Comparison of ENCODE assay signal across 12 cellular contexts in genomic region chr9:110808599-110808980, GRCh38.
A peak's percentile ranks its signal among the peaks of the same experiment; 100 is the strongest.
DNase-seq lines count a peak whose midpoint lies in the region; ATAC-seq and TF ChIP-seq lines count a peak whose summit lies in the region.
"Had no signal": no experiment of that assay in that cellular context is flagged by ENCODE, and none has a peak within 500 bp of the region (broad histone marks: within the 10 kb centered on the region; RNA-seq: fewer than 3 reads in every experiment).

No MANE protein-coding gene starts in this region.

- WGBS in sigmoid colon, 2 donors = 67 to 87% methylated on average over 4 of the region's 4 CpGs
- 82% methylated on average over 4 of the region's 4 CpGs for WGBS in prostate gland

- H3K4me1 ChIP-seq in sigmoid colon (no peaks in the 10 kb centered on the region), prostate gland (replicated peaks) (no peaks in the 10 kb centered on the region)

- no peak for TF ChIP-seq EP300 in sigmoid colon (IDR thresholded peaks at IDR 0.05)

- no peaks in the 10 kb centered on the region for H3K27me3 ChIP-seq in brain microvascular endothelial cell (replicated peaks)
- H3K27me3 ChIP-seq in sigmoid colon = no peaks in the 10 kb centered on the region
- no peaks in the 10 kb centered on the region for H3K27me3 ChIP-seq in prostate gland (replicated peaks; ENCODE audit: insufficient read depth)

- intact Hi-C loops in sigmoid colon (cut with DNase I) (no loop called here), prostate gland (cut with DNase I) (no loop called here)

- TF ChIP-seq CTCF in GM12864 (IDR thresholded peaks at IDR 0.05; ENCODE audit: low read depth, low read length, missing control alignments) = no peak
- TF ChIP-seq CTCF in brain microvascular endothelial cell (IDR thresholded peaks at IDR 0.05; ENCODE audit: low read depth, low read length, missing control alignments) = no peak
- TF ChIP-seq CTCF in sigmoid colon (IDR thresholded peaks at IDR 0.05) = no peak
- TF ChIP-seq CTCF in prostate gland (IDR thresholded peaks at IDR 0.05) = no peak

- H3K27ac ChIP-seq in brain microvascular endothelial cell (no peak overlapping the region), sigmoid colon (no peak overlapping the region), prostate gland (no peak overlapping the region)

- ATAC-seq in GM19372 (IDR thresholded peaks at IDR 0.05; ENCODE audit: low read depth, unreplicated experiment) = peak; percentile 95
- ATAC-seq in HG02852 (IDR thresholded peaks at IDR 0.05; ENCODE audit: unreplicated experiment) = peak; percentile 93
- peak; percentile 94 for ATAC-seq in HG03571 (IDR thresholded peaks at IDR 0.05; ENCODE audit: unreplicated experiment)
- ATAC-seq: stimulated activated memory B cell treated with anti-CD40 and anti-IgM and Interleukin-4, amounts not matched to agents 10 μg/mL and 1 μg/mL and 100 μg/mL, for 72 hours; T-cell had no signal

- DNase-seq in GM12864 (ENCODE audit: low read depth) = peak; percentile 86
- no peak for DNase-seq in brain microvascular endothelial cell
- DNase-seq in sigmoid colon = no peak
- DNase-seq in mucosa of gallbladder (ENCODE audit: low spot score) = no peak
- DNase-seq in prostate gland (ENCODE audit: low spot score) = no peak
- DNase-seq: activated T-cell treated with anti-CD3 and anti-CD28 coated beads, Interleukin-2, amount 50 U/mL, for 1 hour; NCI-H226; T-cell had no signal

- no peaks in the 10 kb centered on the region for H3K36me3 ChIP-seq in brain microvascular endothelial cell (replicated peaks)
- H3K36me3 ChIP-seq in sigmoid colon = no peaks in the 10 kb centered on the region
- H3K36me3 ChIP-seq in prostate gland = no peaks in the 10 kb centered on the region

- in situ Hi-C loops in brain microvascular endothelial cell (cut with HindIII; ENCODE audit: low pct_ligation_motif_present, low sequenced_read_pairs) = no loop called here

- no peaks in the 10 kb centered on the region for H3K9me3 ChIP-seq in sigmoid colon
- no peaks in the 10 kb centered on the region for H3K9me3 ChIP-seq in prostate gland

- TF ChIP-seq POLR2A in sigmoid colon (IDR thresholded peaks at IDR 0.05) = no peak
- TF ChIP-seq POLR2A in prostate gland (IDR thresholded peaks at IDR 0.05) = no peak

- no peak overlapping the region; the same call in 1 of the 2 replicates for H3K4me3 ChIP-seq in GM12864 (ENCODE audit: low read depth, low read length)
- H3K4me3 ChIP-seq in brain microvascular endothelial cell (ENCODE audit: low read depth, low read length) = no peak overlapping the region
- no peak overlapping the region for H3K4me3 ChIP-seq in sigmoid colon
- H3K4me3 ChIP-seq in prostate gland = no peak overlapping the region
